Comparison of ENCODE assay signal across 1 cellular context in genomic region chr19:45444318-45445041, GRCh38.
TF ChIP-seq lines count a peak whose summit lies in the region.

No MANE protein-coding gene starts in this region.

TF ChIP-seq in HepG2, 621 proteins besides CTCF, POLR2A, EP300 and RAD21 (continues in another document):
- TF ChIP-seq ASH2L (IDR thresholded peaks at IDR 0.05; ENCODE audit: insufficient read length, low read depth, low read length) (peak; percentile 56), TIGD3 (CRISPR knock-in tag; IDR thresholded peaks at IDR 0.05; ENCODE audit: borderline replicate concordance) (no peak), GTF2F1 (IDR thresholded peaks at IDR 0.05; ENCODE audit: low read length) (0 out of 2 replicates have a peak, but pooled peaks have one; percentile 53), TBL1XR1 (IDR thresholded peaks at IDR 0.05; ENCODE audit: borderline replicate concordance, low read length, partially characterized antibody) (peak; percentile 28), SMARCE1 (IDR thresholded peaks at IDR 0.05; ENCODE audit: borderline replicate concordance) (no peak), NR2F6 (IDR thresholded peaks at IDR 0.05) (no peak; the same call in 1 of the 2 replicates), NR2F6 (CRISPR knock-in tag; IDR thresholded peaks at IDR 0.05) (peak; percentile 57), SP1 (IDR thresholded peaks at IDR 0.05) (no peak), SP1 (CRISPR knock-in tag; IDR thresholded peaks at IDR 0.05) (peak; percentile 54), SP5 (CRISPR knock-in tag; IDR thresholded peaks at IDR 0.05; ENCODE audit: borderline replicate concordance, low read depth) (peak; percentile 65), HMGXB4 (CRISPR knock-in tag; IDR thresholded peaks at IDR 0.05; ENCODE audit: borderline replicate concordance in 1 of 2, low read depth in 1 of 2) (0 out of 4 replicates have a peak, but pooled peaks have one; percentile 33 to 34), ONECUT2 (CRISPR knock-in tag; IDR thresholded peaks at IDR 0.05) (no peak), ZNF256 (CRISPR knock-in tag; conservative IDR thresholded peaks at IDR 0.05) (no peak), HOXA9 (CRISPR knock-in tag; IDR thresholded peaks at IDR 0.05; ENCODE audit: borderline replicate concordance) (no peak), RXRA (CRISPR knock-in tag; IDR thresholded peaks at IDR 0.05) (peak; percentile 55), BRCA1 (CRISPR knock-in tag; IDR thresholded peaks at IDR 0.05) (peak; percentile 59; the same call in 1 of the 2 replicates), NFIC (IDR thresholded peaks at IDR 0.05; ENCODE audit: low read length) (no peak), REPIN1 (CRISPR knock-in tag; IDR thresholded peaks at IDR 0.05; ENCODE audit: borderline replicate concordance, low read depth) (peak; percentile 17; the same call in 1 of the 2 replicates), PHF21A (CRISPR knock-in tag; IDR thresholded peaks at IDR 0.05) (peak; percentile 68), MEF2D (CRISPR knock-in tag; IDR thresholded peaks at IDR 0.05) (0 out of 2 replicates have a peak, but pooled peaks have one; percentile 36), BCL3 (CRISPR knock-in tag; IDR thresholded peaks at IDR 0.05) (no peak; the same call in 1 of the 2 replicates), RARA (CRISPR knock-in tag; IDR thresholded peaks at IDR 0.05) (peak; percentile 82), KDM3A (CRISPR knock-in tag; IDR thresholded peaks at IDR 0.05; ENCODE audit: low read depth) (peak; percentile 41; the same call in 1 of the 2 replicates), DNMT3B (CRISPR knock-in tag; conservative IDR thresholded peaks at IDR 0.05) (no peak), ZZZ3 (CRISPR knock-in tag; IDR thresholded peaks at IDR 0.05; ENCODE audit: borderline replicate concordance) (peak; percentile 27; the same call in 1 of the 2 replicates), ZNF432 (CRISPR knock-in tag; IDR thresholded peaks at IDR 0.05; ENCODE audit: borderline replicate concordance) (no peak), POGK (CRISPR knock-in tag; conservative IDR thresholded peaks at IDR 0.05) (0 out of 2 replicates have a peak, but pooled peaks have one; percentile 54), MLX (CRISPR knock-in tag; IDR thresholded peaks at IDR 0.05) (peak; percentile 16; the same call in 1 of the 2 replicates), LCORL (IDR thresholded peaks at IDR 0.05) (no peak), LCORL (CRISPR knock-in tag; IDR thresholded peaks at IDR 0.05) (peak; percentile 87), PHF8 (CRISPR knock-in tag; IDR thresholded peaks at IDR 0.05) (peak; percentile 63), ERF (CRISPR knock-in tag; IDR thresholded peaks at IDR 0.05) (peak; percentile 67), HNF4G (IDR thresholded peaks at IDR 0.05; ENCODE audit: borderline replicate concordance, low read depth, low read length) (peak; percentile 8; the same call in 1 of the 2 replicates), HNF4G (CRISPR knock-in tag; IDR thresholded peaks at IDR 0.05; ENCODE audit: borderline replicate concordance, low read depth) (no peak; the same call in 1 of the 2 replicates), HCFC1 (IDR thresholded peaks at IDR 0.05; ENCODE audit: low read depth, low read length) (peak; percentile 20; the same call in 1 of the 2 replicates), THAP8 (CRISPR knock-in tag; IDR thresholded peaks at IDR 0.05; ENCODE audit: borderline replicate concordance) (no peak), FOSL2 (CRISPR knock-in tag; IDR thresholded peaks at IDR 0.05) (peak; percentile 32; the same call in 1 of the 2 replicates), RBM22 (optimal IDR thresholded peaks at IDR 0.05; ENCODE audit: low read length) (no peak), TFAP4 (IDR thresholded peaks at IDR 0.05; ENCODE audit: borderline replicate concordance, low read depth) (peak; percentile 60; the same call in 1 of the 2 replicates), TFDP2 (CRISPR knock-in tag; IDR thresholded peaks at IDR 0.05) (peak; percentile 84), ZNF768 (CRISPR knock-in tag; IDR thresholded peaks at IDR 0.05) (peak; percentile 48; the same call in 1 of the 2 replicates), GATAD2A (CRISPR knock-in tag; IDR thresholded peaks at IDR 0.05) (peak; percentile 39; the same call in 1 of the 2 replicates), ZNF629 (CRISPR knock-in tag; conservative IDR thresholded peaks at IDR 0.05) (peak; percentile 88), MTF2 (CRISPR knock-in tag; IDR thresholded peaks at IDR 0.05; ENCODE audit: borderline replicate concordance) (no peak), SNAPC2 (CRISPR knock-in tag; IDR thresholded peaks at IDR 0.05) (0 out of 2 replicates have a peak, but pooled peaks have one; percentile 53), GABPB1 (CRISPR knock-in tag; IDR thresholded peaks at IDR 0.05) (peak; percentile 55; the same call in 1 of the 2 replicates), LRRFIP1 (CRISPR knock-in tag; conservative IDR thresholded peaks at IDR 0.05) (no peak), MTA1 (CRISPR knock-in tag; IDR thresholded peaks at IDR 0.05; ENCODE audit: borderline replicate concordance) (0 out of 2 replicates have a peak, but pooled peaks have one; percentile 60), FOXP4 (CRISPR knock-in tag; IDR thresholded peaks at IDR 0.05) (0 out of 2 replicates have a peak, but pooled peaks have one; percentile 9), RNF2 (conservative IDR thresholded peaks at IDR 0.05; ENCODE audit: low read depth) (0 out of 2 replicates have a peak, but pooled peaks have one; percentile 48), ZGPAT (CRISPR knock-in tag; IDR thresholded peaks at IDR 0.05) (peak; percentile 18; the same call in 1 of the 2 replicates), ZNF614 (CRISPR knock-in tag; IDR thresholded peaks at IDR 0.05; ENCODE audit: borderline replicate concordance) (peak; percentile 27; the same call in 1 of the 2 replicates)
